16 cellular contexts compared by ENCODE assay signal in the genomic region with DNA sequence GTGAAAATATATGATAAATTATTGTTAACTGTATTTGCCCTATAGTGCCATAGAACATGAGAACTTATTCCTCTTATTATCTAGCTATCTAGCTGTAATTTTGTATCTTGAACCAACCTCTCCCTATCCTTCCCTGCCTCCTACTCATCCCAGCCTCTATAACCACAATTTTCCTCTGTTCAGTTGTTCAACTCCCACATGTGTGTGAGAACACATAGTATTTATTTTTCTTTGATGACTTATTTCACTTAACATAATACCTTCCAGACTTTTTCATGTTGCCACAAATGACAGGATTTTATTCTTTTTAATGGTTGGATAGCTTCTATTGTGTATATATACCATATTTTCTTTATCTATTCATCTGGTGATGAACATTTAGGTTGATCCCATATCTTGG.
DNase-seq lines count a peak whose midpoint lies in the region; ATAC-seq and TF ChIP-seq lines count a peak whose summit lies in the region.
"Had no signal": no experiment of that assay in that cellular context is flagged by ENCODE, and none has a peak within 500 bp of the region (broad histone marks: within the 10 kb centered on the region; RNA-seq: fewer than 3 reads in every experiment).

No MANE protein-coding gene starts in this region.

- no peak for ATAC-seq in left ventricle myocardium superior
- ATAC-seq: K562 had no signal

- TF ChIP-seq CTCF in fibroblast of mammary gland (conservative IDR thresholded peaks at IDR 0.05; ENCODE audit: control insufficient read depth, insufficient read depth, low read depth, low read length) (no peak), OCI-LY7 (conservative IDR thresholded peaks at IDR 0.05; ENCODE audit: low read length) (no peak)

- H3K27me3 ChIP-seq in skeletal muscle satellite cell (ENCODE audit: control insufficient read depth, insufficient read depth, low read length) (no peaks in the 10 kb centered on the region), MG63 (no peaks in the 10 kb centered on the region)
- H3K27me3 ChIP-seq: SJSA1 had no signal

- no TSS peak for BruUV-seq in OCI-LY7 (replicated peaks; lab: Mats Ljungman, UMichigan)

- H3K9me2 ChIP-seq in OCI-LY7 (ENCODE audit: insufficient read depth, low read length) = no peaks in the 10 kb centered on the region

- POLR2A ChIA-PET in OCI-LY7 (lab: Charles Lee) = no interaction called here

- intact Hi-C loops in OCI-LY7 (cut with micrococcal nuclease; ENCODE audit: unreplicated experiment) (no loop called here), left ventricle myocardium superior (cut with micrococcal nuclease) (no loop called here)

- no peak overlapping the region for H3K4me3 ChIP-seq in fibroblast of mammary gland (ENCODE audit: control insufficient read depth, low read depth, low read length)
- H3K4me3 ChIP-seq in skeletal muscle satellite cell (ENCODE audit: low read length) = no peak overlapping the region
- H3K4me3 ChIP-seq in OCI-LY7 (ENCODE audit: low read depth, low read length, poor library complexity, severe bottlenecking) = no peak overlapping the region
- H3K4me3 ChIP-seq in MG63 = no peak overlapping the region
- H3K4me3 ChIP-seq: K562, SJSA1 had no signal

- peak overlapping the region; percentile 23 for H3K4me2 ChIP-seq in skeletal muscle satellite cell (ENCODE audit: low read length)
- no peak overlapping the region for H3K4me2 ChIP-seq in OCI-LY7 (ENCODE audit: low read length)

- no peaks in the 10 kb centered on the region for H3K9me3 ChIP-seq in skeletal muscle satellite cell (replicated peaks; ENCODE audit: low read length)
- 0 out of 2 replicates have a peak, but pooled peaks cover 4% of the 10 kb centered on the region for H3K9me3 ChIP-seq in OCI-LY7 (ENCODE audit: low read length)
- H3K9me3 ChIP-seq in MG63 = no peaks in the 10 kb centered on the region
- H3K9me3 ChIP-seq: SJSA1 had no signal

- H3K4me1 ChIP-seq in skeletal muscle satellite cell (ENCODE audit: control insufficient read depth, insufficient read depth, low read length) (no peaks in the 10 kb centered on the region), OCI-LY7 (ENCODE audit: insufficient read depth, low read length, poor library complexity, severe bottlenecking) (no peaks in the 10 kb centered on the region)
- H3K4me1 ChIP-seq: SJSA1 had no signal

- CTCF ChIA-PET in OCI-LY7 (lab: Charles Lee; ENCODE audit: unreplicated experiment) = no interaction called here

- H3K27ac ChIP-seq in OCI-LY7 (ENCODE audit: low read depth, low read length, poor library complexity, severe bottlenecking) = no peak overlapping the region
- H3K27ac ChIP-seq: SJSA1 had no signal

- DNase-seq in EH (ENCODE audit: low read depth) (peak; percentile 19), LHCN-M2 (ENCODE audit: low read depth) (peak; percentile 14), fibroblast of mammary gland (ENCODE audit: low read depth) (peak; percentile 21), OCI-LY7 (ENCODE audit: low spot score) (no peak), MG63 (no peak), left ventricle myocardium superior (no peak)
- DNase-seq: DMS 273 treated with DMSO at 0.1 percent for 48 hours, GOT3, NCI-H1436, NCI-H2029, NCI-H2171, NCI-H510A, NCI-H82 had no signal

- H3K9ac ChIP-seq in skeletal muscle satellite cell (ENCODE audit: low read depth, low read length) = no peak overlapping the region

- no peaks in the 10 kb centered on the region for H4K20me1 ChIP-seq in OCI-LY7 (ENCODE audit: insufficient read depth, low read length)

- H3K36me3 ChIP-seq in skeletal muscle satellite cell (ENCODE audit: insufficient read depth, low read length) = no peaks in the 10 kb centered on the region
- H3K36me3 ChIP-seq in OCI-LY7 (ENCODE audit: insufficient read depth, low read length) = no peaks in the 10 kb centered on the region
- no peaks in the 10 kb centered on the region for H3K36me3 ChIP-seq in MG63
- H3K36me3 ChIP-seq: SJSA1 had no signal

- no peaks in the 10 kb centered on the region for H3K79me2 ChIP-seq in OCI-LY7 (ENCODE audit: insufficient read depth, low read depth, low read length)

- H2AFZ ChIP-seq in OCI-LY7 (ENCODE audit: low read length) = no peak overlapping the region

Comparison
In these comparisons a context has a peak if more than half of its experiments do, and no peak if none do; other contexts are left out.
1. DNase-seq: peak in EH (single experiment), LHCN-M2 (single experiment) and fibroblast of mammary gland (single experiment); none in OCI-LY7 (single experiment), MG63 (single experiment) and left ventricle myocardium superior (single experiment).